21 cellular contexts compared by ENCODE assay signal in genomic region chr9:132948482-132949050, GRCh38. TPM values are rescaled to one million over a fixed set of nuclear protein-coding genes. Genes with fewer than 3 reads are reported as not detected.
DNase-seq lines count a peak whose midpoint lies in the region; ATAC-seq, FAIRE-seq and TF ChIP-seq lines count a peak whose summit lies in the region.
"Had no signal": no experiment of that assay in that cellular context is flagged by ENCODE, and none has a peak within 500 bp of the region (broad histone marks: within the 10 kb centered on the region; RNA-seq: fewer than 3 reads in every experiment).

No MANE protein-coding gene starts in this region.

- intact Hi-C loops in CD4-positive, alpha-beta memory T cell (cut with micrococcal nuclease) = no loop called here
- intact Hi-C loops in K562 (cut with micrococcal nuclease) (no loop called here), kidney (cut with DNase I) (no loop called here), left lung (cut with DNase I) (no loop called here)

- H3K9me3 ChIP-seq in CD4-positive, alpha-beta memory T cell (ENCODE audit: control insufficient read depth in 1 of 2, low read length in 2 of 2) = no peaks in the 10 kb centered on the region
- H3K9me3 ChIP-seq in HEK293 (ENCODE audit: control insufficient read depth, insufficient read depth, low read depth, low read length) (no peaks in the 10 kb centered on the region), K562 (replicated peaks; ENCODE audit: control insufficient read depth, insufficient read depth, low read depth, low read length) (no peaks in the 10 kb centered on the region), kidney (ENCODE audit: control insufficient read depth in 1 of 2, low read length in 2 of 2) (no peaks in the 10 kb centered on the region), left lung (no peaks in the 10 kb centered on the region)

- H3K4me3 Mint-ChIP-seq in CD4-positive, alpha-beta memory T cell = no peak overlapping the region
- H3K4me3 Mint-ChIP-seq in activated CD8-positive, alpha-beta memory T cell treated with anti-CD3 and anti-CD28 coated beads, Interleukin-2, amount 10 ng/mL, durations not matched to agents 7 days and 5 days = no peak overlapping the region
- H3K4me3 Mint-ChIP-seq: B cell, CD14-positive monocyte, HFFc6 had no signal

- H3K4me1 ChIP-seq in CD4-positive, alpha-beta memory T cell (ENCODE audit: insufficient read depth, low read length) = peaks cover 12% of the 10 kb centered on the region
- H3K4me1 ChIP-seq in HEK293 (ENCODE audit: control insufficient read depth, insufficient read depth, low read length) (no peaks in the 10 kb centered on the region), K562 (replicated peaks in 1 of 2; ENCODE audit: control insufficient read depth in 2 of 2, insufficient read depth in 2 of 2, low read length in 2 of 2) (peaks cover 12 to 16% of the 10 kb centered on the region in 2 experiments; a peak in 3 of 5 replicates), kidney (ENCODE audit: control insufficient read depth in 1 of 2, insufficient read depth in 1 of 2, low read depth in 1 of 2, low read length in 2 of 2) (peaks cover 2 to 5% of the 10 kb centered on the region in 2 donors), left lung (peaks cover 0 to 12% of the 10 kb centered on the region in 2 donors)

- peaks cover 0 to 5% of the 10 kb centered on the region in 2 donors for H3K27me3 Mint-ChIP-seq in CD4-positive, alpha-beta memory T cell
- peaks cover 4% of the 10 kb centered on the region for H3K27me3 Mint-ChIP-seq in activated CD8-positive, alpha-beta memory T cell treated with anti-CD3 and anti-CD28 coated beads, Interleukin-2, amount 10 ng/mL, durations not matched to agents 7 days and 5 days

- peak overlapping the region in 4 of 7 donors; percentile 43 to 72 (median 55) for H3K27ac Mint-ChIP-seq in CD4-positive, alpha-beta memory T cell
- no peak overlapping the region for H3K27ac Mint-ChIP-seq in activated CD8-positive, alpha-beta memory T cell treated with anti-CD3 and anti-CD28 coated beads, Interleukin-2, amount 10 ng/mL, durations not matched to agents 7 days and 5 days
- H3K27ac Mint-ChIP-seq: B cell, HFFc6 had no signal

- H3K79me2 ChIP-seq in K562 (ENCODE audit: control insufficient read depth, insufficient read depth, low read length) = peaks cover 9% of the 10 kb centered on the region

- H2AFZ ChIP-seq in K562 (ENCODE audit: low read depth, low read length) = peak overlapping the region; percentile 80

- no peak for TF ChIP-seq POLR2A in K562 (conservative IDR thresholded peaks at IDR 0.05)

- in situ Hi-C loops in K562 (cut with MboI) = no loop called here

- H3K9ac ChIP-seq in K562 (ENCODE audit: insufficient read depth in 1 of 2, low read depth in 2 of 2, low read length in 2 of 2) = peak overlapping the region in 1 of 2 experiments; percentile 50; a peak in 1 of 4 replicates
- no peak overlapping the region for H3K9ac ChIP-seq in kidney (ENCODE audit: low read length in 2 of 2)
- H3K9ac ChIP-seq: KMS-11 had no signal

- H3K27me3 ChIP-seq in CD4-positive, alpha-beta memory T cell (ENCODE audit: insufficient read depth, low read length) = no peaks in the 10 kb centered on the region
- H3K27me3 ChIP-seq in K562 (ENCODE audit: control insufficient read depth in 2 of 2, insufficient read depth in 2 of 2, low read length in 2 of 2) (no peaks in the 10 kb centered on the region), left lung (no peaks in the 10 kb centered on the region)

- no peak for DNase-seq in CD4-positive, alpha-beta memory T cell
- DNase-seq in K562 (ENCODE audit: extremely low read depth in 1 of 4, low spot score in 3 of 4) (no peak), kidney (peak; percentile 67), Kasumi-1 (lab: John Stamatoyannopoulos, UW) (no peak), D341Med (ENCODE audit: low spot score) (no peak), left lung (no peak)
- DNase-seq in activated CD8-positive, alpha-beta memory T cell treated with anti-CD3 and anti-CD28 coated beads, Interleukin-2, amount 10 ng/mL, durations not matched to agents 7 days and 5 days = no peak
- DNase-seq: COR-L47, DMS 273 treated with DMSO at 0.1 percent for 48 hours, HFFc6, NCI-H1105, NCI-H2081 treated with DMSO at 0.1 percent for 48 hours, NCI-H2171 treated with DMSO at 0.1 percent for 48 hours, NCI-H524 treated with DMSO at 0.1 percent for 48 hours had no signal

- H3K27ac ChIP-seq in CD4-positive, alpha-beta memory T cell (ENCODE audit: low read depth, low read length) = no peak overlapping the region
- H3K27ac ChIP-seq in HEK293 (ENCODE audit: extremely low read depth, low read depth, low read length) (no peak overlapping the region), K562 (ENCODE audit: extremely low read depth, low read depth, low read length) (no peak overlapping the region), kidney (ENCODE audit: low read depth in 2 of 2, low read length in 2 of 2) (no peak overlapping the region), left lung (no peak overlapping the region)
- H3K27ac ChIP-seq: KMS-11 had no signal

- ATAC-seq in K562 (no peak), left lung (no peak)
- no peak for ATAC-seq in activated CD8-positive, alpha-beta memory T cell treated with anti-CD3 and anti-CD28 coated beads, Interleukin-2, amount 10 ng/mL, durations not matched to agents 7 days and 5 days
- ATAC-seq: GM12878, Right ventricle myocardium inferior had no signal

- H3K9me1 ChIP-seq in K562 (ENCODE audit: control insufficient read depth, insufficient read depth, low read length) = no peaks in the 10 kb centered on the region

- POLR2A ChIA-PET in CD4-positive, alpha-beta memory T cell (lab: Charles Lee; ENCODE audit: partially characterized antibody) = no interaction called here
- POLR2A ChIA-PET in HEK293 (lab: Yijun Ruan, JAX) (no interaction called here), K562 (lab: Yijun Ruan, JAX) (interaction anchor here (0.6 to 1.4 kb wide), 5 partner anchors 13 to 1394 kb away, joined by 3 to 6 read pairs (median 3); partner anchors contain the start of gene DDX31)

- 70% methylated on average over 18 of the region's 18 CpGs for WGBS in K562 (ENCODE audit: insufficient coverage, low coverage, missing lambda C conversion rate)

- BruUV-seq in K562 (replicated peaks; lab: Mats Ljungman, UMichigan) = no TSS peak

- FAIRE-seq in K562 (lab: Jason Lieb, UNC) (no peak), kidney (lab: Jason Lieb, UNC) (no peak)
- FAIRE-seq: A204.1, GM12878 had no signal

- H4K20me1 ChIP-seq in K562 (replicated peaks; ENCODE audit: control insufficient read depth, insufficient read depth, low read length) = no peaks in the 10 kb centered on the region

- TF ChIP-seq EP300 in K562 (IDR thresholded peaks at IDR 0.05; ENCODE audit: low read length) = no peak

- H3K4me2 ChIP-seq in K562 (ENCODE audit: insufficient read depth, low read length) = no peak overlapping the region
- H3K4me2 ChIP-seq: KMS-11 had no signal

- no peaks in the 10 kb centered on the region for H3K36me3 ChIP-seq in CD4-positive, alpha-beta memory T cell (ENCODE audit: insufficient read depth, low read length)
- no peaks in the 10 kb centered on the region for H3K36me3 ChIP-seq in HEK293 (ENCODE audit: control insufficient read depth in 2 of 2, insufficient read depth in 1 of 2, low read length in 2 of 2)
- H3K36me3 ChIP-seq in K562 (ENCODE audit: control insufficient read depth, insufficient read depth, low read length) = no peaks in the 10 kb centered on the region
- no peaks in the 10 kb centered on the region for H3K36me3 ChIP-seq in kidney (ENCODE audit: control insufficient read depth in 1 of 2, insufficient read depth in 2 of 2, low read length in 2 of 2)
- H3K36me3 ChIP-seq in left lung = no peaks in the 10 kb centered on the region

- H3K9me3 Mint-ChIP-seq in CD4-positive, alpha-beta memory T cell = peaks cover 0 to 6% (median 0%) of the 10 kb centered on the region in 8 donors
- no peaks in the 10 kb centered on the region for H3K9me3 Mint-ChIP-seq in activated CD8-positive, alpha-beta memory T cell treated with anti-CD3 and anti-CD28 coated beads, Interleukin-2, amount 10 ng/mL, durations not matched to agents 7 days and 5 days (ENCODE audit: low read depth)
- H3K9me3 Mint-ChIP-seq: HFFc6 had no signal

- H3K36me3 Mint-ChIP-seq in CD4-positive, alpha-beta memory T cell = peaks cover 0 to 10% of the 10 kb centered on the region in 2 donors
- peaks cover 2% of the 10 kb centered on the region for H3K36me3 Mint-ChIP-seq in activated CD8-positive, alpha-beta memory T cell treated with anti-CD3 and anti-CD28 coated beads, Interleukin-2, amount 10 ng/mL, durations not matched to agents 7 days and 5 days
- H3K36me3 Mint-ChIP-seq: CD14-positive monocyte had no signal

- no peak overlapping the region for H3K4me3 ChIP-seq in CD4-positive, alpha-beta memory T cell (ENCODE audit: low read length in 2 of 2)
- H3K4me3 ChIP-seq in HEK293 (ENCODE audit: low read depth, low read length) (no peak overlapping the region), K562 (no peak overlapping the region), kidney (ENCODE audit: low read length in 2 of 2) (no peak overlapping the region), left lung (no peak overlapping the region)
- H3K4me3 ChIP-seq: GM12878 had no signal

- TF ChIP-seq CTCF in HEK293 (tag by site-specific recombination; IDR thresholded peaks at IDR 0.05) (no peak), K562 (IDR thresholded peaks at IDR 0.05 in 2 of 3, conservative IDR thresholded peaks at IDR 0.05 in 1 of 3; ENCODE audit: insufficient read depth in 2 of 3, low read depth in 1 of 3, low read length in 3 of 3) (no peak), kidney (IDR thresholded peaks at IDR 0.05; ENCODE audit: borderline replicate concordance, extremely low read depth, insufficient read depth) (no peak), left lung (IDR thresholded peaks at IDR 0.05) (no peak)

- CTCF ChIA-PET in CD4-positive, alpha-beta memory T cell (lab: Charles Lee; ENCODE audit: partially characterized antibody) = interaction anchor here (1.8 to 2.8 kb wide), 2 partner anchors 23 to 47 kb away, joined by 7 to 9 read pairs; no protein-coding TSS in a partner anchor
- CTCF ChIA-PET in HEK293 (lab: Yijun Ruan, JAX) (interaction anchor here (0.7 to 1.3 kb wide), 2 partner anchors 47 to 196 kb away, joined by 3 to 5 read pairs; no protein-coding TSS in a partner anchor), K562 (lab: Yijun Ruan, JAX; ENCODE audit: low intra/inter-chr PET ratio) (no interaction called here)
- CTCF ChIA-PET in activated CD8-positive, alpha-beta memory T cell treated with anti-CD3 and anti-CD28 coated beads, Interleukin-2, amount 10 ng/mL, durations not matched to agents 7 days and 5 days (lab: Charles Lee) = interaction anchor here (1.3 to 3.2 kb wide), 2 partner anchors 24 to 29 kb away, joined by 3 to 15 read pairs; no protein-coding TSS in a partner anchor

- no peak for TF ChIP-seq RAD21 in K562 (CRISPR knock-in tag; conservative IDR thresholded peaks at IDR 0.05 in 1 of 2, IDR thresholded peaks at IDR 0.05 in 1 of 2)

- H3K4me1 Mint-ChIP-seq in CD4-positive, alpha-beta memory T cell = peaks cover 6 to 21% (median 15%) of the 10 kb centered on the region in 4 donors
- H3K4me1 Mint-ChIP-seq in activated CD8-positive, alpha-beta memory T cell treated with anti-CD3 and anti-CD28 coated beads, Interleukin-2, amount 10 ng/mL, durations not matched to agents 7 days and 5 days = peaks cover 9% of the 10 kb centered on the region

RNA-seq across cellular contexts. Expression of gene TSC1, which starts 4.2 kb away (rescaled TPM):
- total RNA-seq in CD4-positive, alpha-beta memory T cell = 10 to 100 TPM; 72.7 to 76.5 TPM
- 10 to 100 TPM in 1 of 2 donors, 1 to 10 TPM in 1; 4.4 to 13.5 TPM for polyA plus RNA-seq in CD4-positive, alpha-beta memory T cell
- total RNA-seq in K562 (2011; cell fraction: chromatin; rRNA removed; ENCODE audit: low replicate concordance) = 176 and 239 TPM in 2 replicates
- total RNA-seq in K562 (2011; cell fraction: nucleolus; rRNA removed) = 81.0 and 95.1 TPM in 2 replicates
- total RNA-seq in K562 (2011; cell fraction: nucleoplasm; rRNA removed) = 122 and 132 TPM in 2 replicates
- total RNA-seq in K562 (2014; rRNA removed) (6.9 and 12.8 TPM in 2 replicates), K562 (2014; rRNA removed; fragmentation: Illumina TruSeq; extraction: Trizol) (17.6 and 18.6 TPM in 2 replicates), K562 (2015; rRNA removed; fragmentation: Illumina TruSeq; extraction: Trizol) (19.8 and 20.5 TPM in 2 replicates), K562 (2021) (21.1 and 22.8 TPM in 2 replicates), kidney (45.4 TPM), left lung (10 to 100 TPM; 45.7 to 48.0 TPM)
- polyA plus RNA-seq in K562 (2011; rRNA removed) (37.6 and 40.1 TPM in 2 replicates), K562 (2014; fragmentation: Illumina TruSeq; extraction: Trizol) (16.9 and 19.4 TPM in 2 replicates), K562 (2014; fragmentation: Nextera tagmentation; extraction: Ambion mirVana) (10 to 100 TPM in 1 of 2 experiments, 1 to 10 TPM in 1; 8.0 to 10.6 TPM), K562 (2014; rRNA removed) (9.7 and 11.5 TPM in 2 replicates), kidney (ENCODE audit: insufficient read depth, low read depth, low replicate concordance) (13.1 TPM)
- 21.4 and 26.3 TPM in 2 replicates for polyA plus RNA-seq in K562 (2011; cell fraction: cytosol; rRNA removed)
- 149 and 159 TPM in 2 replicates for polyA plus RNA-seq in K562 (2011; cell fraction: nucleus; rRNA removed)
- 15.2 and 16.8 TPM in 2 replicates for polyA plus RNA-seq in K562 (2012)
- polyA minus RNA-seq in K562 (2011; rRNA and poly(A)+ RNA removed) = 75.4 and 94.9 TPM in 2 replicates
- 14.1 and 20.7 TPM in 2 replicates for polyA minus RNA-seq in K562 (2011; cell fraction: cytosol; rRNA and poly(A)+ RNA removed)
- polyA minus RNA-seq in K562 (2011; cell fraction: nucleus; rRNA and poly(A)+ RNA removed) = 59.4 and 126 TPM in 2 replicates
- total RNA-seq in activated CD8-positive, alpha-beta memory T cell treated with anti-CD3 and anti-CD28 coated beads, Interleukin-2, amount 10 ng/mL, durations not matched to agents 7 days and 5 days = 10 to 100 TPM; 29.8 to 30.3 TPM

RNA-seq across cellular contexts. Expression of gene GFI1B, which starts 29.9 kb away (rescaled TPM):
- not detected for total RNA-seq in CD4-positive, alpha-beta memory T cell
- not detected for polyA plus RNA-seq in CD4-positive, alpha-beta memory T cell
- 11.1 and 39.0 TPM in 2 replicates for total RNA-seq in K562 (2011; cell fraction: chromatin; rRNA removed; ENCODE audit: low replicate concordance)
- 28.2 and 30.4 TPM in 2 replicates for total RNA-seq in K562 (2011; cell fraction: nucleolus; rRNA removed)
- 20.0 and 26.4 TPM in 2 replicates for total RNA-seq in K562 (2011; cell fraction: nucleoplasm; rRNA removed)
- 40.3 and 62.9 TPM in 2 replicates for total RNA-seq in K562 (2014; rRNA removed)
- total RNA-seq in K562 (2014; rRNA removed; fragmentation: Illumina TruSeq; extraction: Trizol) = 17.5 and 20.1 TPM in 2 replicates
- total RNA-seq in K562 (2015; rRNA removed; fragmentation: Illumina TruSeq; extraction: Trizol) = 34.5 and 34.6 TPM in 2 replicates
- 73.4 and 75.7 TPM in 2 replicates for total RNA-seq in K562 (2021)
- polyA plus RNA-seq in K562 (2011; rRNA removed) = 34.4 and 57.7 TPM in 2 replicates
- 53.6 and 133 TPM in 2 replicates for polyA plus RNA-seq in K562 (2011; cell fraction: cytosol; rRNA removed)
- 64.3 and 118 TPM in 2 replicates for polyA plus RNA-seq in K562 (2011; cell fraction: nucleus; rRNA removed)
- polyA plus RNA-seq in K562 (2012) = 64.2 and 77.5 TPM in 2 replicates
- 51.8 and 73.3 TPM in 2 replicates for polyA plus RNA-seq in K562 (2014; fragmentation: Illumina TruSeq; extraction: Trizol)
- 10 to 100 TPM in 1 of 2 experiments, 1 to 10 TPM in 1; 8.0 to 19.1 TPM for polyA plus RNA-seq in K562 (2014; fragmentation: Nextera tagmentation; extraction: Ambion mirVana)
- polyA plus RNA-seq in K562 (2014; rRNA removed) = 47.2 and 50.1 TPM in 2 replicates
- 16.7 and 22.0 TPM in 2 replicates for polyA minus RNA-seq in K562 (2011; rRNA and poly(A)+ RNA removed)
- polyA minus RNA-seq in K562 (2011; cell fraction: cytosol; rRNA and poly(A)+ RNA removed) = 47.9 and 57.4 TPM in 2 replicates
- 20.3 and 22.1 TPM in 2 replicates for polyA minus RNA-seq in K562 (2011; cell fraction: nucleus; rRNA and poly(A)+ RNA removed)
- 0.28 TPM for total RNA-seq in kidney
- polyA plus RNA-seq in kidney (ENCODE audit: insufficient read depth, low read depth, low replicate concordance) = not detected
- total RNA-seq in activated CD8-positive, alpha-beta memory T cell treated with anti-CD3 and anti-CD28 coated beads, Interleukin-2, amount 10 ng/mL, durations not matched to agents 7 days and 5 days = not detected
- under 1 TPM; 0.18 to 0.90 TPM for total RNA-seq in left lung
- total RNA-seq: B cell, GM12878 had no signal
